24 cellular contexts compared by ENCODE assay signal in the genomic region with DNA sequence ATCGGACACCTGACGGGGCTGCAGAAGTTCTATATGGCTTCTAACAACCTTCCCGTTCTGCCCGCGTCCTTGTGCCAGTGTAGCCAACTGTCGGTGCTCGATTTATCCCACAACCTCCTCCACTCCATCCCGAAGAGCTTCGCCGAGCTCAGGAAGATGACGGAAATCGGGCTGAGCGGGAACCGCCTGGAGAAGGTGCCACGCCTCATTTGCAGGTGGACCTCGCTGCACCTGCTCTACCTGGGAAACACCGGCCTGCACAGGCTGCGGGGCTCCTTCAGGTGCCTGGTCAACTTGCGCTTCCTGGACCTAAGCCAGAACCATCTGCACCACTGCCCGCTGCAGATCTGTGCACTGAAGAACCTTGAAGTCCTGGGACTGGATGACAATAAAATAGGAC. TPM values are rescaled to one million over a fixed set of nuclear protein-coding genes. Genes with fewer than 3 reads are reported as not detected.
A peak's percentile ranks its signal among the peaks of the same experiment; 100 is the strongest.
DNase-seq lines count a peak whose midpoint lies in the region; ATAC-seq and TF ChIP-seq lines count a peak whose summit lies in the region.
"Had no signal": no experiment of that assay in that cellular context is flagged by ENCODE, and none has a peak within 500 bp of the region (broad histone marks: within the 10 kb centered on the region; RNA-seq: fewer than 3 reads in every experiment).

No MANE protein-coding gene starts in this region.

- DNase-seq in DMS153 (lab: John Stamatoyannopoulos, UW): peak; percentile 83
- DNase-seq in LoVo (ENCODE audit: low spot score): peak; percentile 38
- DNase-seq in NCI-H526 (lab: John Stamatoyannopoulos, UW): peak; percentile 10 to 78
- peak; percentile 32 to 40 for DNase-seq in left colon
- DNase-seq in left ventricle myocardium inferior: no peak
- DNase-seq: activated CD4-positive, alpha-beta T cell treated with anti-CD3 and anti-CD28 coated beads, Interleukin-2, amount 10 ng/mL, durations not matched to agents 7 days and 5 days; activated CD8-positive, alpha-beta memory T cell treated with anti-CD3 and anti-CD28 coated beads, Interleukin-2, amount 10 ng/mL, durations not matched to agents 7 days and 5 days; caudate nucleus; DMS 273 treated with DMSO at 0.1 percent for 48 hours; dorsolateral prefrontal cortex; sigmoid colon; SK-N-SH; stimulated activated CD8-positive, alpha-beta memory T cell treated with anti-CD3 and anti-CD28 coated beads, Interleukin-4, amount 100 ng/mL, for 48 hours had no signal

- no peaks in the 10 kb centered on the region for H3K9me3 ChIP-seq in left ventricle myocardium inferior (replicated peaks)
- H3K9me3 ChIP-seq: ascending aorta, sigmoid colon, SK-N-SH had no signal

- no peak for TF ChIP-seq CTCF in left ventricle myocardium inferior (IDR thresholded peaks at IDR 0.05; ENCODE audit: borderline replicate concordance)

- ATAC-seq in left colon (peak; percentile 84), HG02938 (IDR thresholded peaks at IDR 0.05; ENCODE audit: unreplicated experiment) (no peak), GM21619 (IDR thresholded peaks at IDR 0.05; ENCODE audit: unreplicated experiment) (no peak)
- ATAC-seq: activated CD8-positive, alpha-beta memory T cell treated with anti-CD3 and anti-CD28 coated beads, Interleukin-2, amount 10 ng/mL, durations not matched to agents 7 days and 5 days; HCT116; natural killer cell treated with Interleukin-12 subunit alpha and Interleukin-12 subunit beta and Interleukin-15 and Interleukin-18, amount 100 ng/mL, for 72 hours had no signal

- no peak overlapping the region for H3K4me3 ChIP-seq in left ventricle myocardium inferior
- H3K4me3 ChIP-seq: ascending aorta, dorsolateral prefrontal cortex, sigmoid colon had no signal

- H3K36me3 ChIP-seq in left ventricle myocardium inferior: no peaks in the 10 kb centered on the region
- H3K36me3 ChIP-seq: ascending aorta, sigmoid colon had no signal

- no peaks in the 10 kb centered on the region for H3K4me1 ChIP-seq in left ventricle myocardium inferior
- H3K4me1 ChIP-seq: ascending aorta, parathyroid adenoma, sigmoid colon had no signal

- H3K27ac ChIP-seq in left ventricle myocardium inferior (replicated peaks): no peak overlapping the region
- H3K27ac ChIP-seq: ascending aorta, dorsolateral prefrontal cortex, KMS-11, parathyroid adenoma, sigmoid colon, VCaP had no signal

- peaks cover 30% of the 10 kb centered on the region for H3K27me3 ChIP-seq in left ventricle myocardium inferior (ENCODE audit: low read depth)
- H3K27me3 ChIP-seq: ascending aorta, sigmoid colon had no signal

- intact Hi-C loops in left colon (cut with DNase I, micrococcal nuclease): no loop called here
- intact Hi-C loops in left ventricle myocardium inferior (cut with micrococcal nuclease): no loop called here

RNA-seq across cellular contexts. Expression of a gene that starts 9.8 kb away (rescaled TPM):
- total RNA-seq in left colon (under 1 TPM; 0.24 to 0.39 TPM), left ventricle myocardium inferior (1.6 TPM)

RNA-seq across cellular contexts. Expression of a gene that starts 9.9 kb away (rescaled TPM):
- total RNA-seq in left colon: under 1 TPM in 1 of 2 donors, not detected in 1; 0.22 TPM
- total RNA-seq in left ventricle myocardium inferior: not detected
- total RNA-seq: activated CD4-positive, alpha-beta T cell treated with anti-CD3 and anti-CD28 coated beads, Interleukin-2, amount 10 ng/mL, durations not matched to agents 7 days and 5 days; ascending aorta; natural killer cell treated with Interleukin-12 subunit alpha and Interleukin-12 subunit beta and Interleukin-15 and Interleukin-18, amount 100 ng/mL, for 72 hours; sigmoid colon; T-helper 2 cell treated with Interferon-gamma antibody and Interleukin-4, amounts not matched to agents 100 ng/mL and 5 ng/mL, for 36 hours; ureter had no signal

RNA-seq across cellular contexts. Expression of a gene that starts 47.2 kb away (rescaled TPM):
- 10 to 100 TPM; 38.5 to 62.9 TPM for total RNA-seq in left colon
- total RNA-seq in left ventricle myocardium inferior: not detected
- total RNA-seq: activated CD4-positive, alpha-beta T cell treated with anti-CD3 and anti-CD28 coated beads, Interleukin-2, amount 10 ng/mL, durations not matched to agents 7 days and 5 days; activated CD8-positive, alpha-beta memory T cell treated with anti-CD3 and anti-CD28 coated beads, Interleukin-2, amount 10 ng/mL, durations not matched to agents 7 days and 5 days; activated T-helper 1 cell treated with anti-CD3 and anti-CD28 coated beads, Interleukin-12 subunit alpha, Interleukin-12 subunit beta, Interleukin-2, Interleukin-4 antibody, amounts not matched to agents 30 ng/mL and 10 ng/mL and 1 ng/mL, durations not matched to agents 14 hours and 24 hours and 36 hours; ascending aorta; natural killer cell treated with Interleukin-12 subunit alpha and Interleukin-12 subunit beta and Interleukin-15 and Interleukin-18, amount 100 ng/mL, for 72 hours; T-helper 2 cell treated with Interferon-gamma antibody and Interleukin-4, amounts not matched to agents 100 ng/mL and 5 ng/mL, for 36 hours had no signal

RNA-seq across cellular contexts. Expression of a gene that starts 49.3 kb away (rescaled TPM):
- total RNA-seq in left colon (10 to 100 TPM; 10.3 to 12.0 TPM), left ventricle myocardium inferior (12.4 TPM)

RNA-seq across cellular contexts. Expression of a gene that starts 53.2 kb away (rescaled TPM):
- total RNA-seq in left colon (1 to 10 TPM; 1.1 to 1.5 TPM), left ventricle myocardium inferior (0.55 TPM)

Comparison
In these comparisons a context has a peak if more than half of its experiments do, and no peak if none do; other contexts are left out.
1. RNA of a gene that starts 47.2 kb away (total RNA-seq): 38.5 to 62.9 TPM in left colon; not detected in left ventricle myocardium inferior (single experiment); every median in the first group is over 10 times any median in the second.